ENCODE assay signal across 13 cellular contexts in the genomic region with DNA sequence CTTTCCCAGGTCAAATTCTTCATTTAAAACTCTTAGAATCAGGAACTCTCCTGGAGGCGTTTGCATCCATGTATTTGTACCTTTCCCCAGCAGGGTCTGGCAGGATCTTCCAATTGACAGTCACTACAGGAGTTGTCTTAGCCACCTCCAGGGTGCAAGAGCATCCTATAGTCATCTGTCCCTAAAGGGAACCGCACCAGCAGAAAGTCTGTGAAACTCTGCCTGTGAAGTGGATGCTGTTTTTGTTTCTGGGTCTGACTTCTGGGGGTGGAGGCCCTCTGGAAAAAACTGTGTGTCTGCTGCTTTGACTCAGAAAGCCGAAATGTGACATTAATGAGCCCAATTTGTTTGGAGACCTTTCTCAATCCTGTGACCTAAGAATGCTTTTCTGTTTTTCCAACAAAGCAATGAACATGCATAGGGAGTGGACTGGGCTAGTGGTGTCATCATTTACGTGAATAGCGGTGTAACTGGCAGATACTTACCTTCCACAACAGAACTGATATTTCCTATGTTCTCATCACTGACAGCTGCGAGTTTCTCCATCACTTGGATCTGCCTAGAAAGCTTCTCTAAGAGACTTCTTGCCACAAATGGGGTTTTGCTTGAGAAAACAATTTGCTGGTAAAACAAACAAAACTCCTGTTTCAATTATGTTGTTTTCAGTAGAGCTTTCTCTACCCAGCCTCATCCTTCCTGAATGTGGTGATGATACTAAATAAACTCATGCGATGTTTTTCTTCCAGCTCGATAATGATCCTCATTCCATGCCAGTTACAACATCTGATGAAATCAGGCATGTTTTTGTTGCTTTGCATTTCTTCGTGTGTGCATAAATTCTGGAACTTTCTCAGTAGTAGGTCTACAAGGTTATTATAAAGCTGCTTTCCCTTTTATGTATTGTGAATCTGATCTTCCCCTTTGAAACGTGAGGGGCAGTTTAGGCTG. TPM values are rescaled to one million over a fixed set of nuclear protein-coding genes. Genes with fewer than 3 reads are reported as not detected.
DNase-seq lines count a peak whose midpoint lies in the region; ATAC-seq and TF ChIP-seq lines count a peak whose summit lies in the region.
"Had no signal": no experiment of that assay in that cellular context is flagged by ENCODE, and none has a peak within 500 bp of the region (broad histone marks: within the 10 kb centered on the region; RNA-seq: fewer than 3 reads in every experiment).

No MANE protein-coding gene starts in this region.

- no peaks in the 10 kb centered on the region for H3K9me3 ChIP-seq in naive thymus-derived CD4-positive, alpha-beta T cell (ENCODE audit: control insufficient read depth in 2 of 3, low read length in 3 of 3)
- H3K9me3 ChIP-seq: right atrium auricular region had no signal

- no peaks in the 10 kb centered on the region for H3K27me3 Mint-ChIP-seq in naive thymus-derived CD4-positive, alpha-beta T cell

- peaks cover 7 to 71% (median 60%) of the 10 kb centered on the region in 7 donors for H3K4me1 Mint-ChIP-seq in naive thymus-derived CD4-positive, alpha-beta T cell

- no peak for ATAC-seq in naive thymus-derived CD4-positive, alpha-beta T cell
- ATAC-seq in GM18517 (IDR thresholded peaks at IDR 0.05; ENCODE audit: unreplicated experiment) (no peak), HG03469 (IDR thresholded peaks at IDR 0.05; ENCODE audit: unreplicated experiment) (no peak)
- ATAC-seq: HCT116, Panc1 had no signal

- H3K27ac Mint-ChIP-seq in naive thymus-derived CD4-positive, alpha-beta T cell, result peak overlapping the region; percentile 38 to 90 (median 81)
- H3K27ac Mint-ChIP-seq: activated T-helper 2 cell treated with anti-CD3 and anti-CD28 coated beads, Interferon-gamma antibody, Interleukin-2, Interleukin-4, amounts not matched to agents 10 μg/mL and 5 μg/mL and 100 μg/mL, durations not matched to agents 14 hours and 24 hours and 36 hours had no signal

- H3K36me3 ChIP-seq in naive thymus-derived CD4-positive, alpha-beta T cell (ENCODE audit: control insufficient read depth in 2 of 3, insufficient read depth in 3 of 3, low read length in 3 of 3), result peaks cover 57 to 88% (median 61%) of the 10 kb centered on the region in 3 experiments
- H3K36me3 ChIP-seq: right atrium auricular region had no signal

- TF ChIP-seq CTCF in AG04449 (IDR thresholded peaks at IDR 0.05; ENCODE audit: insufficient read depth, low read length, missing control alignments) (no peak), astrocyte of the spinal cord (IDR thresholded peaks at IDR 0.05; ENCODE audit: low read depth, low read length) (no peak)

- H3K4me3 ChIP-seq in AG04449 (ENCODE audit: low read depth, low read length), result no peak overlapping the region
- H3K4me3 ChIP-seq in astrocyte of the spinal cord (ENCODE audit: low read depth, low read length), result no peak overlapping the region
- no peak overlapping the region for H3K4me3 ChIP-seq in naive thymus-derived CD4-positive, alpha-beta T cell (ENCODE audit: low read length)
- H3K4me3 ChIP-seq: right atrium auricular region had no signal

- in situ Hi-C loops in astrocyte of the spinal cord (cut with HindIII; ENCODE audit: low sequenced_read_pairs), result no loop called here

- no peak overlapping the region for H3K27ac ChIP-seq in naive thymus-derived CD4-positive, alpha-beta T cell (ENCODE audit: low read depth, low read length)
- H3K27ac ChIP-seq: right atrium auricular region had no signal

- CTCF ChIA-PET in AG04449 (lab: Yijun Ruan, JAX), result no interaction called here
- CTCF ChIA-PET in naive thymus-derived CD4-positive, alpha-beta T cell (lab: Charles Lee), result interaction anchor here (0.6 to 0.9 kb wide), 3 partner anchors 19 to 759 kb away, joined by 3 read pairs; no protein-coding TSS in a partner anchor

- H3K4me3 Mint-ChIP-seq in naive thymus-derived CD4-positive, alpha-beta T cell, result peak overlapping the region in 1 of 10 donors; percentile 51

- POLR2A ChIA-PET in AG04449 (lab: Yijun Ruan, JAX), result no interaction called here
- POLR2A ChIA-PET in naive thymus-derived CD4-positive, alpha-beta T cell (lab: Charles Lee), result interaction anchor here (1.0 to 1.8 kb wide), 5 partner anchors 9 to 177 kb away, joined by 3 to 4 read pairs (median 4); a partner anchor contains a TSS

- peaks cover 0 to 21% (median 0%) of the 10 kb centered on the region in 11 donors for H3K9me3 Mint-ChIP-seq in naive thymus-derived CD4-positive, alpha-beta T cell

- H3K36me3 Mint-ChIP-seq in naive thymus-derived CD4-positive, alpha-beta T cell, result peaks cover 9 to 84% (median 67%) of the 10 kb centered on the region in 5 donors

- DNase-seq in AG04449 (ENCODE audit: low read depth, low spot score) (peak; percentile 55), EH (ENCODE audit: low read depth) (peak; percentile 87), astrocyte of the spinal cord (ENCODE audit: low read depth, low spot score) (peak; percentile 39), inferior parietal cortex (ENCODE audit: extremely low spot score) (no peak)
- no peak for DNase-seq in naive thymus-derived CD4-positive, alpha-beta T cell
- DNase-seq in activated effector memory CD4-positive, alpha-beta T cell treated with anti-CD3 and anti-CD28 coated beads, Interleukin-2, amount 50 U/mL, for 16 hours, result no peak
- DNase-seq: Kasumi-1 had no signal

- H3K27me3 ChIP-seq in naive thymus-derived CD4-positive, alpha-beta T cell (ENCODE audit: control insufficient read depth in 2 of 2, insufficient read depth in 2 of 2, low read length in 2 of 2), result no peaks in the 10 kb centered on the region
- H3K27me3 ChIP-seq: right atrium auricular region had no signal

- intact Hi-C loops in naive thymus-derived CD4-positive, alpha-beta T cell (cut with micrococcal nuclease), result no loop called here

- no peaks in the 10 kb centered on the region for H3K4me1 ChIP-seq in naive thymus-derived CD4-positive, alpha-beta T cell (ENCODE audit: control insufficient read depth in 2 of 2, insufficient read depth in 2 of 2, low read length in 2 of 2)
- H3K4me1 ChIP-seq: right atrium auricular region had no signal

RNA-seq across cellular contexts. Expression of a gene that starts 33.3 kb away (rescaled TPM):
- 1 to 10 TPM; 1.3 to 9.4 (median 5.0) TPM for total RNA-seq in naive thymus-derived CD4-positive, alpha-beta T cell
- polyA plus RNA-seq in naive thymus-derived CD4-positive, alpha-beta T cell, result under 1 TPM in 1 of 2 donors, not detected in 1; 0.70 TPM
- total RNA-seq: activated T-helper 2 cell treated with anti-CD3 and anti-CD28 coated beads, Interferon-gamma antibody, Interleukin-2, Interleukin-4, amounts not matched to agents 10 μg/mL and 5 μg/mL and 100 μg/mL, durations not matched to agents 14 hours and 24 hours and 36 hours; right atrium auricular region had no signal

RNA-seq across cellular contexts. Expression of a gene that starts 57.3 kb away (rescaled TPM):
- 10 to 100 TPM in 1 of 5 experiments, 1 to 10 TPM in 4; 5.1 to 54.6 (median 7.0) TPM for total RNA-seq in naive thymus-derived CD4-positive, alpha-beta T cell
- polyA plus RNA-seq in naive thymus-derived CD4-positive, alpha-beta T cell, result 1 to 10 TPM; 4.2 to 5.0 TPM

Comparison
In these comparisons a context has a peak if more than half of its experiments do, and no peak if none do; other contexts are left out.
1. DNase-seq: peak in AG04449 (single experiment), EH (single experiment) and astrocyte of the spinal cord (single experiment); none in naive thymus-derived CD4-positive, alpha-beta T cell (0 of 9), activated effector memory CD4-positive, alpha-beta T cell treated with anti-CD3 and anti-CD28 coated beads, Interleukin-2, amount 50 U/mL, for 16 hours (single experiment) and inferior parietal cortex (single experiment).